27 cellular contexts compared by ENCODE assay signal in genomic region chr12:9047105-9047504, GRCh38.
"Had no signal": no experiment of that assay in that cellular context is flagged by ENCODE, and none has a peak within 500 bp of the region (broad histone marks: within the 10 kb centered on the region; RNA-seq: fewer than 3 reads in every experiment).

No MANE protein-coding gene starts in this region.

- ATAC-seq: heart right ventricle; left cardiac atrium; left lung; naive thymus-derived CD4-positive, alpha-beta T cell; sciatic nerve; stimulated activated memory B cell treated with anti-CD40 and anti-IgM and Interleukin-4, amounts not matched to agents 10 μg/mL and 1 μg/mL and 100 μg/mL, for 72 hours; stimulated activated naive CD8-positive, alpha-beta T cell treated with anti-CD3 and anti-CD28 coated beads, Interleukin-15, Interleukin-2, amounts not matched to agents 100 U/mL and 50 U/mL, for 24 hours had no signal

- H3K4me1 Mint-ChIP-seq: endodermal cell had no signal

- H3K27ac Mint-ChIP-seq: endodermal cell; nephron; neural progenitor cell; progenitor cell of endocrine pancreas; stimulated activated memory B cell treated with anti-CD40 and anti-IgM and Interleukin-4, amounts not matched to agents 10 μg/mL and 1 μg/mL and 100 μg/mL, for 72 hours; type B pancreatic cell had no signal

- H3K4me2 ChIP-seq: neural progenitor cell had no signal

- H3K4me3 ChIP-seq: esophagus muscularis mucosa, heart right ventricle, left lung, neural progenitor cell, right atrium auricular region, testis, tibial artery had no signal

- H3K27me3 ChIP-seq: esophagus muscularis mucosa, heart right ventricle, left lung, neural progenitor cell, right atrium auricular region, testis, tibial artery had no signal

- H3K36me3 Mint-ChIP-seq: neural progenitor cell had no signal

- H3K9me3 Mint-ChIP-seq: nephron, neural progenitor cell, type B pancreatic cell had no signal

- FAIRE-seq: islet of Langerhans had no signal

- H3K4me3 Mint-ChIP-seq: endodermal cell; nephron; neural progenitor cell; stimulated activated memory B cell treated with anti-CD40 and anti-IgM and Interleukin-4, amounts not matched to agents 10 μg/mL and 1 μg/mL and 100 μg/mL, for 72 hours; type B pancreatic cell had no signal

- H3K27me3 Mint-ChIP-seq: progenitor cell of endocrine pancreas, type B pancreatic cell had no signal

- H2AFZ ChIP-seq: neural progenitor cell, parathyroid adenoma had no signal

- H3K4me1 ChIP-seq: left lung, neural progenitor cell, parathyroid adenoma, right atrium auricular region, testis, tibial artery had no signal

- DNase-seq: cortex of kidney; endodermal cell; foreskin melanocyte; glutamatergic neuron; heart right ventricle; hippocampal formation; left cardiac atrium; left lung; mesendoderm; midbrain; naive thymus-derived CD4-positive, alpha-beta T cell; stimulated activated CD4-positive, alpha-beta T cell treated with anti-CD3 and anti-CD28 coated beads, Interleukin-2, amount 100 ng/mL, for 24 hours; stimulated activated CD4-positive, alpha-beta T cell treated with anti-CD3 and anti-CD28 coated beads, Interleukin-4, amount 100 ng/mL, for 24 hours; stimulated activated naive CD8-positive, alpha-beta T cell treated with anti-CD3 and anti-CD28 coated beads, Interleukin-15, Interleukin-2, amounts not matched to agents 100 U/mL and 50 U/mL, for 24 hours; substantia nigra; testis; tibial artery had no signal

- H3K36me3 ChIP-seq: esophagus muscularis mucosa, heart right ventricle, left lung, neural progenitor cell, right atrium auricular region, tibial artery had no signal

- H3K27ac ChIP-seq: esophagus muscularis mucosa, heart right ventricle, left lung, neural progenitor cell, parathyroid adenoma, right atrium auricular region, testis, tibial artery had no signal

- H3K9me3 ChIP-seq: esophagus muscularis mucosa, left lung, right atrium auricular region, testis, tibial artery had no signal

- H3K9ac ChIP-seq: neural progenitor cell, parathyroid adenoma had no signal

- H3K79me2 ChIP-seq: parathyroid adenoma had no signal
